9 cellular contexts compared by ENCODE assay signal in the genomic region with DNA sequence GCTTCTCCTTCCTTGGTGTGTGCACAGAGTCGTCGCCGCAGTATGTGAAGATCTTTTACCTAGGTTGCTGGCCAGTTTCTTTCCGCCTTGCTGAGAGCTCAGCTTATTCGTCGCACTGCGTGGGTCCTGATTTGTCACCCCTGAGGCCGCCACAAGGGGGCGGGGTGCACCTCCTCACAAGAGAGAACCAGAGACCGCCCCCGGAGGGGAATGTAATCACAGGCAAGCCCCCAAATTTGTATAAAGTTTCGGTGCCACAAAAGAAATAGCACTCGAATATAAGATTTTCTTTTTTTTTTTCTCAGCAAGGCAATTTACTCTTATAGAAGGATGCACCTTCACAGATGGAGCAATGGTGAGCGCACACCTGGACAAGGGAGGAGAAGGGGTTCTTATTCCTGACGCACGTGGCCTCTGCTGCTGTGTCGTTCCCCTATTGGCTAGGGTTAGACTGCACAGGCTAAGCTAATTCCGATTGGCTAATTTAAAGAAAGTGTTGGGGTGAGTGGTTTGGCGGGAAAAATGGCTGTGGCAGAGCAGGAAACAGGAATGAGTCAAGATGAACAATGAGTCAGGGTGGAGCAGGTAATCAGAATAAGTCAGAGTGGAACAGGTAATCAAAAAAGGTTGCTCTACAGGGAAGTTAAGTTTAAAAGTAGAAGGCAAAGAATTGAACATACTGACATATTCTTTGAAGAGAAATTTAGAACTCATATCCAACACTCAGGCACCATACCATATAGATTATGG. TPM values are rescaled to one million over a fixed set of nuclear protein-coding genes. Genes with fewer than 3 reads are reported as not detected.
DNase-seq lines count a peak whose midpoint lies in the region; ATAC-seq and TF ChIP-seq lines count a peak whose summit lies in the region.
"Had no signal": no experiment of that assay in that cellular context is flagged by ENCODE, and none has a peak within 500 bp of the region (broad histone marks: within the 10 kb centered on the region; RNA-seq: fewer than 3 reads in every experiment).

No MANE protein-coding gene starts in this region.

- ATAC-seq in GM21723 (IDR thresholded peaks at IDR 0.05; ENCODE audit: unreplicated experiment) = no peak

- in situ Hi-C loops in astrocyte of the cerebellum (cut with HindIII; ENCODE audit: low sequenced_read_pairs) = no loop called here

- CTCF ChIA-PET in activated CD4-positive, alpha-beta T cell treated with anti-CD3 and anti-CD28 coated beads, Interleukin-2, amount 10 ng/mL, durations not matched to agents 7 days and 5 days (lab: Charles Lee) = no interaction called here

- POLR2A ChIA-PET in activated CD4-positive, alpha-beta T cell treated with anti-CD3 and anti-CD28 coated beads, Interleukin-2, amount 10 ng/mL, durations not matched to agents 7 days and 5 days (lab: Charles Lee) = no interaction called here

- H3K27me3 Mint-ChIP-seq in activated CD4-positive, alpha-beta T cell treated with anti-CD3 and anti-CD28 coated beads, Interleukin-2, amount 10 ng/mL, durations not matched to agents 24 days and 14 days = no peaks in the 10 kb centered on the region
- no peaks in the 10 kb centered on the region for H3K27me3 Mint-ChIP-seq in activated CD4-positive, alpha-beta T cell treated with anti-CD3 and anti-CD28 coated beads, Interleukin-2, amount 10 ng/mL, durations not matched to agents 7 days and 5 days
- H3K27me3 Mint-ChIP-seq in HFFc6 (ENCODE audit: insufficient read depth) = peaks cover 8% of the 10 kb centered on the region; the same call in 1 of the 2 replicates
- H3K27me3 Mint-ChIP-seq in nephron progenitor cell (ENCODE audit: low read depth, poor library complexity) = no peaks in the 10 kb centered on the region

- peaks cover 16% of the 10 kb centered on the region for H3K9me3 Mint-ChIP-seq in activated CD4-positive, alpha-beta T cell treated with anti-CD3 and anti-CD28 coated beads, Interleukin-2, amount 10 ng/mL, durations not matched to agents 24 days and 14 days
- peaks cover 29% of the 10 kb centered on the region for H3K9me3 Mint-ChIP-seq in activated CD4-positive, alpha-beta T cell treated with anti-CD3 and anti-CD28 coated beads, Interleukin-2, amount 10 ng/mL, durations not matched to agents 7 days and 5 days
- peaks cover 28% of the 10 kb centered on the region for H3K9me3 Mint-ChIP-seq in HFFc6
- peaks cover 63% of the 10 kb centered on the region for H3K9me3 Mint-ChIP-seq in nephron progenitor cell

- no peak overlapping the region for H3K4me3 ChIP-seq in astrocyte of the cerebellum (ENCODE audit: low read depth, low read length)

- H3K4me1 Mint-ChIP-seq in activated CD4-positive, alpha-beta T cell treated with anti-CD3 and anti-CD28 coated beads, Interleukin-2, amount 10 ng/mL, durations not matched to agents 24 days and 14 days = peaks cover 22% of the 10 kb centered on the region
- H3K4me1 Mint-ChIP-seq in activated CD4-positive, alpha-beta T cell treated with anti-CD3 and anti-CD28 coated beads, Interleukin-2, amount 10 ng/mL, durations not matched to agents 7 days and 5 days = peaks cover 18% of the 10 kb centered on the region
- H3K4me1 Mint-ChIP-seq in HFFc6 (ENCODE audit: low read depth) (peaks cover 17% of the 10 kb centered on the region), nephron progenitor cell (peaks cover 7% of the 10 kb centered on the region)
- H3K4me1 Mint-ChIP-seq: brain had no signal

- peak overlapping the region; percentile 6 for H3K4me3 Mint-ChIP-seq in activated CD4-positive, alpha-beta T cell treated with anti-CD3 and anti-CD28 coated beads, Interleukin-2, amount 10 ng/mL, durations not matched to agents 24 days and 14 days
- H3K4me3 Mint-ChIP-seq in activated CD4-positive, alpha-beta T cell treated with anti-CD3 and anti-CD28 coated beads, Interleukin-2, amount 10 ng/mL, durations not matched to agents 7 days and 5 days = no peak overlapping the region
- H3K4me3 Mint-ChIP-seq in HFFc6 = no peak overlapping the region
- no peak overlapping the region for H3K4me3 Mint-ChIP-seq in nephron progenitor cell
- H3K4me3 Mint-ChIP-seq: brain had no signal

- H3K27ac Mint-ChIP-seq in activated CD4-positive, alpha-beta T cell treated with anti-CD3 and anti-CD28 coated beads, Interleukin-2, amount 10 ng/mL, durations not matched to agents 24 days and 14 days = peak overlapping the region; percentile 42
- no peak overlapping the region for H3K27ac Mint-ChIP-seq in activated CD4-positive, alpha-beta T cell treated with anti-CD3 and anti-CD28 coated beads, Interleukin-2, amount 10 ng/mL, durations not matched to agents 7 days and 5 days
- H3K27ac Mint-ChIP-seq in HFFc6 (no peak overlapping the region), nephron progenitor cell (no peak overlapping the region)
- H3K27ac Mint-ChIP-seq: brain had no signal

- no peak for DNase-seq in activated CD4-positive, alpha-beta T cell treated with anti-CD3 and anti-CD28 coated beads, Interleukin-2, amount 10 ng/mL, durations not matched to agents 24 days and 14 days
- no peak for DNase-seq in activated CD4-positive, alpha-beta T cell treated with anti-CD3 and anti-CD28 coated beads, Interleukin-2, amount 10 ng/mL, durations not matched to agents 7 days and 5 days
- DNase-seq in HFFc6 (no peak), astrocyte of the cerebellum (ENCODE audit: low read depth) (no peak), nephron progenitor cell (peak; percentile 15), NCI-H1417 treated with DMSO at 0.1 percent for 48 hours (lab: John Stamatoyannopoulos, UW) (no peak), cortex of kidney (lab: John Stamatoyannopoulos, UW) (no peak)

- TF ChIP-seq CTCF in HFFc6 (IDR thresholded peaks at IDR 0.05) (peak; percentile 62), astrocyte of the cerebellum (IDR thresholded peaks at IDR 0.05; ENCODE audit: low read depth, low read length, missing control alignments) (peak; percentile 10), nephron progenitor cell (IDR thresholded peaks at IDR 0.05) (no peak)

- peaks cover 62% of the 10 kb centered on the region for H3K36me3 Mint-ChIP-seq in activated CD4-positive, alpha-beta T cell treated with anti-CD3 and anti-CD28 coated beads, Interleukin-2, amount 10 ng/mL, durations not matched to agents 24 days and 14 days (ENCODE audit: low read depth)
- H3K36me3 Mint-ChIP-seq in activated CD4-positive, alpha-beta T cell treated with anti-CD3 and anti-CD28 coated beads, Interleukin-2, amount 10 ng/mL, durations not matched to agents 7 days and 5 days (ENCODE audit: low read depth) = peaks cover 62% of the 10 kb centered on the region
- peaks cover 29% of the 10 kb centered on the region for H3K36me3 Mint-ChIP-seq in HFFc6 (ENCODE audit: low read depth)
- H3K36me3 Mint-ChIP-seq in nephron progenitor cell (ENCODE audit: low read depth) = peaks cover 70% of the 10 kb centered on the region

- intact Hi-C loops in activated CD4-positive, alpha-beta T cell treated with anti-CD3 and anti-CD28 coated beads, Interleukin-2, amount 10 ng/mL, durations not matched to agents 24 days and 14 days (cut with micrococcal nuclease) = no loop called here

RNA-seq across cellular contexts. Expression of a gene that starts 19.5 kb away (rescaled TPM):
- total RNA-seq in activated CD4-positive, alpha-beta T cell treated with anti-CD3 and anti-CD28 coated beads, Interleukin-2, amount 10 ng/mL, durations not matched to agents 24 days and 14 days = 140 TPM in 2 replicates
- total RNA-seq in activated CD4-positive, alpha-beta T cell treated with anti-CD3 and anti-CD28 coated beads, Interleukin-2, amount 10 ng/mL, durations not matched to agents 7 days and 5 days = 10 to 100 TPM; 59.1 to 70.6 TPM
- total RNA-seq in HFFc6 (2021; fragmentation: NEBNext Ultra II Directional; extraction: Animal tissue kit (Norgen Biotek cat#: 25700)) = 10 to 100 TPM; 28.6 to 40.9 (median 32.7) TPM
